Comparison of ENCODE assay signal across 25 cellular contexts in the genomic region with DNA sequence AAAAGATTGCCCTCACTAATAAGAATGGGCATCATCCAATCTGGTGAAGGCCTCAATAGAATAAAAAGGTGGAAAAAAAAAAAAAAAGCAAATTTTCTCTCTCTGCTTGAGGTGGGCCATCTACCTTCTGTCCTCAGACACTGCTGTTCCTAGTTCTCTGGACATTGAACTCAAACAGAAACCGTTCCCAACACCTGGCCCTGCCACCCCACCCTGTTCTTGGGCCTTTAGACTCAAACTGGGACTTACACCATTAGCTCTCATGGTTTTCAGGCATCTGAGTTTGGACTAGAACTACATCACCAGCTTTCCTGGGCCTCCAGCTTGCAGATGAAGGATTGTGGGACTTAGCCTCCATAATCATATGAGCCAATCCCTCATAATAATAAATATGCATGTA.
DNase-seq lines count a peak whose midpoint lies in the region; ATAC-seq, FAIRE-seq and TF ChIP-seq lines count a peak whose summit lies in the region.
"Had no signal": no experiment of that assay in that cellular context is flagged by ENCODE, and none has a peak within 500 bp of the region (broad histone marks: within the 10 kb centered on the region; RNA-seq: fewer than 3 reads in every experiment).

No MANE protein-coding gene starts in this region.

- 18 to 71% (median 29%) methylated on average over 1 of the region's 1 CpG for WGBS in small intestine, 3 donors
- 67% methylated on average over 1 of the region's 1 CpG for WGBS in transverse colon (ENCODE audit: low coverage in 1 of 2), 2 donors

- H3K27ac ChIP-seq in small intestine (ENCODE audit: low read depth in 1 of 2, low read length in 1 of 2): no peak overlapping the region
- H3K27ac ChIP-seq in transverse colon: no peak overlapping the region
- H3K27ac ChIP-seq: BLaER1 had no signal

- DNase-seq in left colon (peak in 1 of 2 donors; percentile 13), mucosa of descending colon (peak in 1 of 3 donors; percentile 7), small intestine (peak; percentile 60), NCI-H2029 treated with DMSO at 0.1 percent for 48 hours (lab: John Stamatoyannopoulos, UW) (no peak), transverse colon (no peak), middle frontal gyrus (ENCODE audit: extremely low spot score, low spot score) (no peak)
- DNase-seq: 8988T; ACHN; BE2C; C1 segment of cervical spinal cord; CD4-positive, CD25-positive, alpha-beta regulatory T cell; CD8-positive, alpha-beta memory T cell; COR-L47; DMS 273 treated with DMSO at 0.1 percent for 48 hours; DMS153; DMS53; DMS79; DND-41; EL; GDM1 had no signal

- in situ Hi-C loops in transverse colon (cut with MboI; ENCODE audit: low pct_ligation_motif_present in 1 of 4, low pct_unique_long_range_greater_than_20kb in 1 of 4, low sequenced_read_pairs in 3 of 4): no loop called here

- intact Hi-C loops in left colon (cut with DNase I, micrococcal nuclease) (no loop called here), mucosa of descending colon (cut with DNase I, micrococcal nuclease) (no loop called here), transverse colon (cut with DNase I; ENCODE audit: low total_unique reads) (no loop called here)

- no peaks in the 10 kb centered on the region for H3K4me1 ChIP-seq in mucosa of descending colon (ENCODE audit: low read depth)
- no peaks in the 10 kb centered on the region for H3K4me1 ChIP-seq in small intestine (ENCODE audit: control insufficient read depth in 2 of 2, insufficient read depth in 1 of 2, low read depth in 1 of 2, low read length in 1 of 2)
- H3K4me1 ChIP-seq in transverse colon: peaks cover 0 to 7% (median 0%) of the 10 kb centered on the region in 4 donors
- H3K4me1 ChIP-seq: BE2C, BLaER1 had no signal

- H3K27me3 ChIP-seq in small intestine (ENCODE audit: control insufficient read depth in 2 of 2, insufficient read depth in 2 of 2, low read length in 2 of 2): no peaks in the 10 kb centered on the region
- no peaks in the 10 kb centered on the region for H3K27me3 ChIP-seq in transverse colon
- H3K27me3 ChIP-seq: BE2C, BLaER1 had no signal

- TF ChIP-seq POLR2A in transverse colon (IDR thresholded peaks at IDR 0.05): no peak

- H3K9me3 ChIP-seq in mucosa of descending colon (no peaks in the 10 kb centered on the region), small intestine (ENCODE audit: control insufficient read depth, low read depth) (no peaks in the 10 kb centered on the region), transverse colon (no peaks in the 10 kb centered on the region)
- H3K9me3 ChIP-seq: BE2C had no signal

- H3K36me3 ChIP-seq in mucosa of descending colon (ENCODE audit: low read depth): no peaks in the 10 kb centered on the region
- no peaks in the 10 kb centered on the region for H3K36me3 ChIP-seq in small intestine (ENCODE audit: control insufficient read depth in 2 of 2, insufficient read depth in 2 of 2, low read length in 2 of 2)
- H3K36me3 ChIP-seq in transverse colon: no peaks in the 10 kb centered on the region
- H3K36me3 ChIP-seq: BE2C had no signal

- FAIRE-seq in small intestine (lab: Jason Lieb, UNC): no peak
- FAIRE-seq: A204.1, GM12878, GM12892, GM18507 had no signal

- H3K4me3 ChIP-seq in mucosa of descending colon (no peak overlapping the region), small intestine (ENCODE audit: low read depth in 1 of 2, low read length in 2 of 2) (no peak overlapping the region), transverse colon (no peak overlapping the region)
- H3K4me3 ChIP-seq: BLaER1, GM12878 had no signal

- ATAC-seq in left colon: peak; percentile 86
- ATAC-seq in mucosa of descending colon: peak; percentile 62
- ATAC-seq: GM12878 had no signal

- TF ChIP-seq CTCF in mucosa of descending colon (IDR thresholded peaks at IDR 0.05) (no peak), transverse colon (IDR thresholded peaks at IDR 0.05) (no peak)

- TF ChIP-seq EP300 in transverse colon (IDR thresholded peaks at IDR 0.05; ENCODE audit: low read depth): no peak
